ENCODE assay signal across 8 cellular contexts in genomic region chr3:190017575-190018288, GRCh38.
DNase-seq lines count a peak whose midpoint lies in the region; ATAC-seq and TF ChIP-seq lines count a peak whose summit lies in the region.

No MANE protein-coding gene starts in this region.

- peak; percentile 71 to 74 for TF ChIP-seq RAD21 in liver (IDR thresholded peaks at IDR 0.05)

- no peaks in the 10 kb centered on the region for H3K4me1 ChIP-seq in liver (ENCODE audit: control insufficient read depth in 4 of 4, insufficient read depth in 4 of 4, low read length in 3 of 4)

- no peaks in the 10 kb centered on the region for H3K27me3 ChIP-seq in liver (ENCODE audit: control insufficient read depth in 4 of 4, insufficient read depth in 4 of 4, low read length in 3 of 4)

- no peak overlapping the region for H3K9ac ChIP-seq in liver (ENCODE audit: low read depth in 1 of 2, low read length in 2 of 2)

- H3K4me3 ChIP-seq in liver (ENCODE audit: low read depth in 1 of 3, low read length in 3 of 3), result no peak overlapping the region

- ATAC-seq in HG02870 (IDR thresholded peaks at IDR 0.05; ENCODE audit: unreplicated experiment), result no peak
- ATAC-seq in GM18873 (IDR thresholded peaks at IDR 0.05; ENCODE audit: low FRiP score, unreplicated experiment), result no peak
- ATAC-seq in HG03442 (IDR thresholded peaks at IDR 0.05; ENCODE audit: unreplicated experiment), result no peak

- peak; percentile 42 for DNase-seq in AG20443 (ENCODE audit: low spot score)
- DNase-seq in HT-29 (ENCODE audit: low spot score), result peak; percentile 74
- DNase-seq in amniotic stem cell (lab: John Stamatoyannopoulos, UW), result peak; percentile 26
- DNase-seq in activated effector memory CD4-positive, alpha-beta T cell treated with anti-CD3 and anti-CD28 coated beads, Interleukin-2, amount 50 U/mL, for 16 hours, result no peak

- WGBS in liver, result 54% methylated on average over 6 of the region's 6 CpGs

- H3K9me3 ChIP-seq in liver (ENCODE audit: control insufficient read depth in 4 of 4, low read length in 3 of 4), result no peaks in the 10 kb centered on the region

- H3K36me3 ChIP-seq in liver (ENCODE audit: control insufficient read depth in 4 of 4, insufficient read depth in 3 of 4, low read depth in 1 of 4, low read length in 3 of 4), result no peaks in the 10 kb centered on the region

- peak; percentile 15 for TF ChIP-seq CTCF in liver (IDR thresholded peaks at IDR 0.05; ENCODE audit: low read depth, low read length, missing input control)

- no peak overlapping the region for H3K27ac ChIP-seq in liver (ENCODE audit: low read depth in 1 of 2, low read length in 2 of 2)

TF ChIP-seq in liver, 16 proteins besides CTCF, POLR2A, EP300 and RAD21:
- TF ChIP-seq HNF4G (IDR thresholded peaks at IDR 0.05), result no peak
- no peak for TF ChIP-seq RXRA (IDR thresholded peaks at IDR 0.05)
- no peak for TF ChIP-seq EGR1 (IDR thresholded peaks at IDR 0.05; ENCODE audit: low read depth in 2 of 2)
- TF ChIP-seq GABPA (IDR thresholded peaks at IDR 0.05 in 1 of 2, conservative IDR thresholded peaks at IDR 0.05 in 1 of 2), result no peak
- no peak for TF ChIP-seq SP1 (IDR thresholded peaks at IDR 0.05)
- TF ChIP-seq, protein P1, sequence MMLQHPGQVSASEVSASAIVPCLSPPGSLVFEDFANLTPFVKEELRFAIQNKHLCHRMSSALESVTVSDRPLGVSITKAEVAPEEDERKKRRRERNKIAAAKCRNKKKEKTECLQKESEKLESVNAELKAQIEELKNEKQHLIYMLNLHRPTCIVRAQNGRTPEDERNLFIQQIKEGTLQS (IDR thresholded peaks at IDR 0.05), result no peak
- no peak for TF ChIP-seq NR2F2 (IDR thresholded peaks at IDR 0.05)
- no peak for TF ChIP-seq FOXA2 (IDR thresholded peaks at IDR 0.05)
- TF ChIP-seq, protein P2, sequence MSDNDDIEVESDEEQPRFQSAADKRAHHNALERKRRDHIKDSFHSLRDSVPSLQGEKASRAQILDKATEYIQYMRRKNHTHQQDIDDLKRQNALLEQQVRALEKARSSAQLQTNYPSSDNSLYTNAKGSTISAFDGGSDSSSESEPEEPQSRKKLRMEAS (IDR thresholded peaks at IDR 0.05), result no peak
- no peak for TF ChIP-seq REST (IDR thresholded peaks at IDR 0.05)
- no peak for TF ChIP-seq TAF1 (conservative IDR thresholded peaks at IDR 0.05)
- no peak for TF ChIP-seq JUND (IDR thresholded peaks at IDR 0.05)
- TF ChIP-seq HNF4A (conservative IDR thresholded peaks at IDR 0.05), result no peak
- TF ChIP-seq, protein P3, sequence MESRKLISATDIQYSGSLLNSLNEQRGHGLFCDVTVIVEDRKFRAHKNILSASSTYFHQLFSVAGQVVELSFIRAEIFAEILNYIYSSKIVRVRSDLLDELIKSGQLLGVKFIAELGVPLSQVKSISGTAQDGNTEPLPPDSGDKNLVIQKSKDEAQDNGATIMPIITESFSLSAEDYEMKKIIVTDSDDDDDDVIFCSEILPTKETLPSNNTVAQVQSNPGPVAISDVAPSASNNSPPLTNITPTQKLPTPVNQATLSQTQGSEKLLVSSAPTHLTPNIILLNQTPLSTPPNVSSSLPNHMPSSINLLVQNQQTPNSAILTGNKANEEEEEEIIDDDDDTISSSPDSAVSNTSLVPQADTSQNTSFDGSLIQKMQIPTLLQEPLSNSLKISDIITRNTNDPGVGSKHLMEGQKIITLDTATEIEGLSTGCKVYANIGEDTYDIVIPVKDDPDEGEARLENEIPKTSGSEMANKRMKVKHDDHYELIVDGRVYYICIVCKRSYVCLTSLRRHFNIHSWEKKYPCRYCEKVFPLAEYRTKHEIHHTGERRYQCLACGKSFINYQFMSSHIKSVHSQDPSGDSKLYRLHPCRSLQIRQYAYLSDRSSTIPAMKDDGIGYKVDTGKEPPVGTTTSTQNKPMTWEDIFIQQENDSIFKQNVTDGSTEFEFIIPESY (IDR thresholded peaks at IDR 0.05), result no peak
